ENCODE assay signal across 1 cellular context in genomic region chr11:1572200-1573076, GRCh38.
TF ChIP-seq lines count a peak whose summit lies in the region.

A gene with protein sequence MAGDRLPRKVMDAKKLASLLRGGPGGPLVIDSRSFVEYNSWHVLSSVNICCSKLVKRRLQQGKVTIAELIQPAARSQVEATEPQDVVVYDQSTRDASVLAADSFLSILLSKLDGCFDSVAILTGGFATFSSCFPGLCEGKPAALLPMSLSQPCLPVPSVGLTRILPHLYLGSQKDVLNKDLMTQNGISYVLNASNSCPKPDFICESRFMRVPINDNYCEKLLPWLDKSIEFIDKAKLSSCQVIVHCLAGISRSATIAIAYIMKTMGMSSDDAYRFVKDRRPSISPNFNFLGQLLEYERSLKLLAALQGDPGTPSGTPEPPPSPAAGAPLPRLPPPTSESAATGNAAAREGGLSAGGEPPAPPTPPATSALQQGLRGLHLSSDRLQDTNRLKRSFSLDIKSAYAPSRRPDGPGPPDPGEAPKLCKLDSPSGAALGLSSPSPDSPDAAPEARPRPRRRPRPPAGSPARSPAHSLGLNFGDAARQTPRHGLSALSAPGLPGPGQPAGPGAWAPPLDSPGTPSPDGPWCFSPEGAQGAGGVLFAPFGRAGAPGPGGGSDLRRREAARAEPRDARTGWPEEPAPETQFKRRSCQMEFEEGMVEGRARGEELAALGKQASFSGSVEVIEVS (minus strand): TSS chr11:1572271. CDS start chr11:1565826, 6,445 bp downstream.

TF ChIP-seq in HepG2, 621 proteins besides CTCF, POLR2A, EP300 and RAD21 (continued from another document and continues in another):
- TF ChIP-seq SNAPC4 (CRISPR knock-in tag; IDR thresholded peaks at IDR 0.05) (no peak), SRY (CRISPR knock-in tag; IDR thresholded peaks at IDR 0.05) (no peak; the same call in 1 of the 2 replicates), ZFP1 (CRISPR knock-in tag; IDR thresholded peaks at IDR 0.05) (no peak), NFYB (CRISPR knock-in tag; IDR thresholded peaks at IDR 0.05) (peak; percentile 76), RAD51 (IDR thresholded peaks at IDR 0.05; ENCODE audit: borderline replicate concordance) (no peak), ISL2 (CRISPR knock-in tag; IDR thresholded peaks at IDR 0.05) (no peak), SUZ12 (IDR thresholded peaks at IDR 0.05; ENCODE audit: low read depth, low read length) (no peak), KMT2B (CRISPR knock-in tag; IDR thresholded peaks at IDR 0.05) (no peak), CEBPG (CRISPR knock-in tag; IDR thresholded peaks at IDR 0.05) (no peak), ZNF337 (CRISPR knock-in tag; IDR thresholded peaks at IDR 0.05; ENCODE audit: borderline replicate concordance, low read depth) (no peak), THAP9 (CRISPR knock-in tag; IDR thresholded peaks at IDR 0.05; ENCODE audit: borderline replicate concordance) (no peak), NR1H2 (CRISPR knock-in tag; IDR thresholded peaks at IDR 0.05; ENCODE audit: borderline replicate concordance, low read depth) (no peak), ZNF121 (CRISPR knock-in tag; IDR thresholded peaks at IDR 0.05) (no peak), ZNF773 (CRISPR knock-in tag; IDR thresholded peaks at IDR 0.05; ENCODE audit: borderline replicate concordance) (no peak), ZNF772 (CRISPR knock-in tag; IDR thresholded peaks at IDR 0.05) (no peak), GATA4 (IDR thresholded peaks at IDR 0.05; ENCODE audit: borderline replicate concordance, low read depth) (no peak), TSC22D2 (CRISPR knock-in tag; IDR thresholded peaks at IDR 0.05; ENCODE audit: borderline replicate concordance) (no peak), PAXIP1 (CRISPR knock-in tag; conservative IDR thresholded peaks at IDR 0.05) (peak; percentile 38), SP2 (CRISPR knock-in tag; IDR thresholded peaks at IDR 0.05) (no peak), ZNF124 (CRISPR knock-in tag; IDR thresholded peaks at IDR 0.05) (no peak), ZNF530 (CRISPR knock-in tag; IDR thresholded peaks at IDR 0.05; ENCODE audit: low read depth) (no peak), ZFAT (CRISPR knock-in tag; conservative IDR thresholded peaks at IDR 0.05) (no peak), ZNF432 (CRISPR knock-in tag; IDR thresholded peaks at IDR 0.05; ENCODE audit: borderline replicate concordance) (no peak)
- TF ChIP-seq, protein P1, sequence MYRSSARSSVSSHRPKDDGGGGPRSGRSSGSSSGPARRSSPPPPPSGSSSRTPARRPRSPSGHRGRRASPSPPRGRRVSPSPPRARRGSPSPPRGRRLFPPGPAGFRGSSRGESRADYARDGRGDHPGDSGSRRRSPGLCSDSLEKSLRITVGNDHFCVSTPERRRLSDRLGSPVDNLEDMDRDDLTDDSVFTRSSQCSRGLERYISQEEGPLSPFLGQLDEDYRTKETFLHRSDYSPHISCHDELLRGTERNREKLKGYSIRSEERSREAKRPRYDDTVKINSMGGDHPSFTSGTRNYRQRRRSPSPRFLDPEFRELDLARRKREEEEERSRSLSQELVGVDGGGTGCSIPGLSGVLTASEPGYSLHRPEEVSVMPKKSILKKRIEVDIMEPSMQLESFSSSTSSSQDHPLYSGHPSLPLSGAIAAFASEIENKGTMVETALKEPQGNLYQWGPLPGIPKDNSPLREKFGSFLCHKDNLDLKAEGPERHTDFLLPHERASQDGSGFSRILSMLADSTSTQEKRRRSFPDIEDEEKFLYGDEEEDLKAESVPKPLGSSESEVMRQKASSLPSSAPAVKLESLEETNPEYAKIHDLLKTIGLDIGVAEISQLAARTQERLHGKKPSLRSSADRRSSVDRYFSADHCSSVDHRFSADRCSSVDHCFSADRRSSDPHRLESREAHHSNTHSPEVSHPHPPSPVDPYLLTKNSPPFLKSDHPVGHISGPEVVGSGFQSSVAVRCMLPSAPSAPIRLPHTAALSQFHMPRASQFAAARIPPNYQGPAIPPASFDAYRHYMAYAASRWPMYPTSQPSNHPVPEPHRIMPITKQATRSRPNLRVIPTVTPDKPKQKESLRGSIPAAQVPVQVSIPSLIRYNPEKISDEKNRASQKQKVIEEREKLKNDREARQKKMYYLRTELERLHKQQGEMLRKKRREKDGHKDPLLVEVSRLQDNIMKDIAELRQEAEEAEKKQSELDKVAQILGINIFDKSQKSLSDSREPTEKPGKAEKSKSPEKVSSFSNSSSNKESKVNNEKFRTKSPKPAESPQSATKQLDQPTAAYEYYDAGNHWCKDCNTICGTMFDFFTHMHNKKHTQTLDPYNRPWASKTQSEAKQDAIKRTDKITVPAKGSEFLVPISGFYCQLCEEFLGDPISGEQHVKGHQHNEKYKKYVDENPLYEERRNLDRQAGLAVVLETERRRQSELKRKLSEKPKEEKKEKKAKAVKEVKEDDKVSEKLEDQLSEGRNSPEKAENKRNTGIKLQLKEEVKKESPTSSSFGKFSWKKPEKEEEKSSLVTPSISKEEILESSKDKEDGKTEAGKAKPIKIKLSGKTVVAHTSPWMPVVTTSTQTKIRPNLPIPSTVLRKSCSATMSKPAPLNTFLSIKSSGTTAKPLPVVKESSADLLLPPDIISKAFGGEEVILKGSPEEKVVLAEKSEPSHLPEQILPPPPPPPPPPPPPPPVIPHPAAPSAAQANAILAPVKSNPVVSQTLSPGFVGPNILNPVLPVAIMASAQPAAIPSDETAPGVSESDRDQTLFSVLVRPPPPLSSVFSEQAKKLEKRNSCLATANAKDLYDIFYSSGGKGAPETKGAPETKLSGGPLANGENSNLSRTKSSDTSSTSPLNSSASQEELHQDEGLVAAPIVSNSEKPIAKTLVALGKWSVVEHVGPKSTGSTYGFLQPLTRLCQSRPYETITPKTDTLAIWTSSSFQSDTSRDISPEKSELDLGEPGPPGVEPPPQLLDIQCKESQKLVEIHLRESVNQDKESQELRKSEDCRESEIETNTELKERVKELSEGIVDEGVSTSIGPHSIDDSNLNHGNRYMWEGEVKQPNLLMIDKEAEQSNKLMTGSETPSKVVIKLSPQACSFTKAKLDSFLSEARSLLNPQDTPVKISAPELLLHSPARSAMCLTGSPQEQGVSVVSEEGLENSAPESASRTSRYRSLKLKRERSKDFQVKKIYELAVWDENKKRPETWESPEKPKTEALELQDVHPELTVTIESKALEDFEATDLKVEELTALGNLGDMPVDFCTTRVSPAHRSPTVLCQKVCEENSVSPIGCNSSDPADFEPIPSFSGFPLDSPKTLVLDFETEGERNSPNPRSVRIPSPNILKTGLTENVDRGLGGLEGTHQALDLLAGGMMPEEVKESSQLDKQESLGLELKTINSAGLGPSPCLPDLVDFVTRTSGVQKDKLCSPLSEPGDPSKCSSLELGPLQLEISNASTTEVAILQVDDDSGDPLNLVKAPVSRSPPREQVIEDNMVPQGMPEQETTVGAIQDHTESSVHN (CRISPR knock-in tag; IDR thresholded peaks at IDR 0.05) = no peak
- TF ChIP-seq, protein P2, sequence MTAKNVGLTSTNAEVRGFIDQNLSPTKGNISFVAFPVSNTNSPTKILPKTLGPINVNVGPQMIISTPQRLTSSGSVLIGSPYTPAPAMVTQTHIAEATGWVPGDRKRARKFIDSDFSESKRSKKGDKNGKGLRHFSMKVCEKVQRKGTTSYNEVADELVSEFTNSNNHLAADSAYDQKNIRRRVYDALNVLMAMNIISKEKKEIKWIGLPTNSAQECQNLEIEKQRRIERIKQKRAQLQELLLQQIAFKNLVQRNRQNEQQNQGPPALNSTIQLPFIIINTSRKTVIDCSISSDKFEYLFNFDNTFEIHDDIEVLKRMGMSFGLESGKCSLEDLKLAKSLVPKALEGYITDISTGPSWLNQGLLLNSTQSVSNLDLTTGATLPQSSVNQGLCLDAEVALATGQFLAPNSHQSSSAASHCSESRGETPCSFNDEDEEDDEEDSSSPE (CRISPR knock-in tag; IDR thresholded peaks at IDR 0.05) = no peak
